In the genomic region with DNA sequence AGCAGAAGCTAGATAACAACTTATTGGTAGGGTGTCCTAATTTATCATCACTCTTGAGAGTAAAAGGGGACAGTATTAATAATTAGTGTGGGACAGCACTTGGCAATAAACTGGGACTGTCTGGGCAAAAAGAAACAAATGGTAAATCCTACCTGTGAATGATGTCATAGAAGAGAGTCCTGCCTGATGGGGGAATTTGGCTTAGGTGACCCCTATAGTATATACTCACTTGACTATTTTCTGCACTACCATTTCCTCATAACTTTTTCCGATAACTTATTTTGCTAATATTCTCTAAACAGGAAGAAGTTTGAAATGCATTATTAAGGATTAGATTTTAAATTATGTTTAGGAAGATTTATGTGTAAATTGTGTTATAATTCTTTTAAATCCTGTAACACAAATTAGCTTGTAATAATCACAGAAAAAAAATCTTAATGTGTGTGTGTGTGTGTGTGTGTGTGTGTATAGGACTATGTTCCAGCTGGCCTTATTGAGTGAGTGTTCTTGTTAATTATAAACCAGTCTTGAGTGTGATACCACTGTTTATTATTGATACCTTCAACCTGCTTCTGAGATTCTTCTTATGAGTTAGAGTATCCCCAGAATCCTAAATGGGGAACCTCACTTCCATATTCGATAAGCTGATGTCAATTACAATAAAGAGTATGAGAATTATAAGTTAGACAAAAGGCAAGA, we compare ENCODE assay signal across 24 cellular contexts.
DNase-seq lines count a peak whose midpoint lies in the region; ATAC-seq, FAIRE-seq and TF ChIP-seq lines count a peak whose summit lies in the region.
"Had no signal": no experiment of that assay in that cellular context is flagged by ENCODE, and none has a peak within 500 bp of the region (broad histone marks: within the 10 kb centered on the region; RNA-seq: fewer than 3 reads in every experiment).

No MANE protein-coding gene starts in this region.

- H3K36me3 ChIP-seq in K562 (ENCODE audit: control insufficient read depth, insufficient read depth, low read length), result no peaks in the 10 kb centered on the region
- H3K36me3 ChIP-seq in pancreas, result no peaks in the 10 kb centered on the region
- H3K36me3 ChIP-seq in heart right ventricle, result no peaks in the 10 kb centered on the region

- H3K27ac ChIP-seq in K562 (ENCODE audit: extremely low read depth, low read depth, low read length) (no peak overlapping the region), pancreas (peak overlapping the region; percentile 20 to 74 (median 57)), heart right ventricle (no peak overlapping the region)
- H3K27ac ChIP-seq: GM23248, RWPE1 had no signal

- TF ChIP-seq POLR2A in K562 (conservative IDR thresholded peaks at IDR 0.05), result no peak

- H3K4me3 ChIP-seq in K562 (no peak overlapping the region), pancreas (no peak overlapping the region), heart right ventricle (no peak overlapping the region)
- H3K4me3 ChIP-seq: GM23248 had no signal

- no peak for TF ChIP-seq CTCF in K562 (IDR thresholded peaks at IDR 0.05 in 2 of 3, conservative IDR thresholded peaks at IDR 0.05 in 1 of 3; ENCODE audit: insufficient read depth in 2 of 3, low read depth in 1 of 3, low read length in 3 of 3)
- TF ChIP-seq CTCF in pancreas (IDR thresholded peaks at IDR 0.05), result no peak
- TF ChIP-seq CTCF in heart right ventricle (IDR thresholded peaks at IDR 0.05), result no peak

- intact Hi-C loops in K562 (cut with micrococcal nuclease), result no loop called here
- intact Hi-C loops in pancreas (cut with DNase I), result no loop called here
- intact Hi-C loops in heart right ventricle (cut with DNase I), result no loop called here

- TF ChIP-seq RAD21 in K562 (CRISPR knock-in tag; conservative IDR thresholded peaks at IDR 0.05 in 1 of 2, IDR thresholded peaks at IDR 0.05 in 1 of 2), result no peak

- FAIRE-seq in K562 (lab: Jason Lieb, UNC), result peak; percentile 60
- FAIRE-seq in pancreas (lab: Jason Lieb, UNC), result no peak
- FAIRE-seq: GM18507 had no signal

- CTCF ChIA-PET in K562 (lab: Yijun Ruan, JAX; ENCODE audit: low intra/inter-chr PET ratio), result no interaction called here

- no peak overlapping the region for H3K9ac ChIP-seq in K562 (ENCODE audit: insufficient read depth in 1 of 2, low read depth in 2 of 2, low read length in 2 of 2)
- H3K9ac ChIP-seq: GM23248 had no signal

- no peak overlapping the region for H2AFZ ChIP-seq in K562 (ENCODE audit: low read depth, low read length)
- H2AFZ ChIP-seq: GM23248 had no signal

- H3K4me1 ChIP-seq in K562 (replicated peaks in 1 of 2; ENCODE audit: control insufficient read depth in 2 of 2, insufficient read depth in 2 of 2, low read length in 2 of 2) (no peaks in the 10 kb centered on the region), pancreas (peaks cover 11 to 32% (median 18%) of the 10 kb centered on the region in 3 donors), heart right ventricle (no peaks in the 10 kb centered on the region)

- H3K27me3 ChIP-seq in K562 (ENCODE audit: control insufficient read depth in 2 of 2, insufficient read depth in 2 of 2, low read length in 2 of 2) (no peaks in the 10 kb centered on the region), pancreas (no peaks in the 10 kb centered on the region), heart right ventricle (no peaks in the 10 kb centered on the region)

- no peak for TF ChIP-seq EP300 in K562 (IDR thresholded peaks at IDR 0.05; ENCODE audit: low read length)

- in situ Hi-C loops in K562 (cut with MboI), result no loop called here

- 8% methylated on average over 2 of the region's 2 CpGs for WGBS in K562 (ENCODE audit: insufficient coverage, low coverage, missing lambda C conversion rate)
- 11 to 17% methylated on average over 2 of the region's 2 CpGs for WGBS in pancreas, 2 donors
- WGBS in heart right ventricle, 2 donors, result 48 to 49% methylated on average over 2 of the region's 2 CpGs

- H4K20me1 ChIP-seq in K562 (replicated peaks; ENCODE audit: control insufficient read depth, insufficient read depth, low read length), result no peaks in the 10 kb centered on the region

- H3K9me1 ChIP-seq in K562 (ENCODE audit: control insufficient read depth, insufficient read depth, low read length), result no peaks in the 10 kb centered on the region

- no peaks in the 10 kb centered on the region for H3K79me2 ChIP-seq in K562 (ENCODE audit: control insufficient read depth, insufficient read depth, low read length)

- POLR2A ChIA-PET in K562 (lab: Yijun Ruan, JAX), result interaction anchor here (0.7 kb wide), 1 partner anchor 306 kb away, joined by 4 read pairs; no protein-coding TSS in a partner anchor

- H3K4me2 ChIP-seq in K562 (ENCODE audit: insufficient read depth, low read length), result no peak overlapping the region

- ATAC-seq in K562 (no peak), pancreas (peak; percentile 86 to 90 (median 89)), heart right ventricle (no peak), GM21447 (IDR thresholded peaks at IDR 0.05; ENCODE audit: unreplicated experiment) (no peak)
- ATAC-seq: PC-3 had no signal

- DNase-seq in HT-29 (ENCODE audit: low spot score) (peak; percentile 23), K562 (ENCODE audit: extremely low read depth in 1 of 4, low spot score in 3 of 4) (no peak), pancreas (no peak), iPS-NIHi11 (ENCODE audit: low spot score) (no peak), NCI-H1417 (lab: John Stamatoyannopoulos, UW) (no peak), heart right ventricle (no peak)
- DNase-seq: C1 segment of cervical spinal cord; CD4-positive, alpha-beta memory T cell; COR-L47; DMS79 treated with DMSO at 0.1 percent for 48 hours; GM23248; H7; KBM-7; NCI-H1105 treated with DMSO at 0.1 percent for 48 hours; NCI-H2029; NCI-H446 treated with DMSO at 0.1 percent for 48 hours; NCI-H526; NCI-H82; NK-92 treated with Interleukin-12 subunit alpha and Interleukin-12 subunit beta, amount 100 ng/mL, for 24 hours; PC-3; SHP77 had no signal

- BruUV-seq in K562 (replicated peaks; lab: Mats Ljungman, UMichigan), result no TSS peak

- no peaks in the 10 kb centered on the region for H3K9me3 ChIP-seq in K562 (replicated peaks; ENCODE audit: control insufficient read depth, insufficient read depth, low read depth, low read length)
- H3K9me3 ChIP-seq in pancreas, result no peaks in the 10 kb centered on the region
- no peaks in the 10 kb centered on the region for H3K9me3 ChIP-seq in heart right ventricle

TF ChIP-seq in K562, 482 proteins besides CTCF, POLR2A, EP300 and RAD21:
- TF ChIP-seq ELF2 (CRISPR knock-in tag; IDR thresholded peaks at IDR 0.05) (no peak), ZBTB7A (IDR thresholded peaks at IDR 0.05; ENCODE audit: borderline replicate concordance, control insufficient read depth, low read depth, low read length) (no peak), ZNF143 (CRISPR knock-in tag; IDR thresholded peaks at IDR 0.05) (no peak), NRF1 (conservative IDR thresholded peaks at IDR 0.05 in 1 of 2, IDR thresholded peaks at IDR 0.05 in 1 of 2) (no peak), SMAD2 (IDR thresholded peaks at IDR 0.05; ENCODE audit: low read depth, low read length) (no peak), MCM2 (IDR thresholded peaks at IDR 0.05; ENCODE audit: low read depth) (no peak), TAF1 (IDR thresholded peaks at IDR 0.05; ENCODE audit: control insufficient read depth, extremely low read depth, insufficient read depth, low read length, severe bottlenecking) (no peak), BCOR (IDR thresholded peaks at IDR 0.05) (no peak), KAT8 (IDR thresholded peaks at IDR 0.05; ENCODE audit: low read depth) (no peak), MYC (IDR thresholded peaks at IDR 0.05; ENCODE audit: low read depth, low read length) (no peak), MYC (CRISPR knock-in tag; IDR thresholded peaks at IDR 0.05; ENCODE audit: borderline replicate concordance, low read depth) (no peak), ESRRB (CRISPR knock-in tag; IDR thresholded peaks at IDR 0.05; ENCODE audit: borderline replicate concordance) (no peak), KDM4B (IDR thresholded peaks at IDR 0.05; ENCODE audit: borderline replicate concordance in 2 of 2, low read depth in 1 of 2) (no peak), ZNF354B (CRISPR knock-in tag; IDR thresholded peaks at IDR 0.05) (no peak), TSC22D4 (tag; IDR thresholded peaks at IDR 0.05) (no peak)
- TF ChIP-seq, protein P1, sequence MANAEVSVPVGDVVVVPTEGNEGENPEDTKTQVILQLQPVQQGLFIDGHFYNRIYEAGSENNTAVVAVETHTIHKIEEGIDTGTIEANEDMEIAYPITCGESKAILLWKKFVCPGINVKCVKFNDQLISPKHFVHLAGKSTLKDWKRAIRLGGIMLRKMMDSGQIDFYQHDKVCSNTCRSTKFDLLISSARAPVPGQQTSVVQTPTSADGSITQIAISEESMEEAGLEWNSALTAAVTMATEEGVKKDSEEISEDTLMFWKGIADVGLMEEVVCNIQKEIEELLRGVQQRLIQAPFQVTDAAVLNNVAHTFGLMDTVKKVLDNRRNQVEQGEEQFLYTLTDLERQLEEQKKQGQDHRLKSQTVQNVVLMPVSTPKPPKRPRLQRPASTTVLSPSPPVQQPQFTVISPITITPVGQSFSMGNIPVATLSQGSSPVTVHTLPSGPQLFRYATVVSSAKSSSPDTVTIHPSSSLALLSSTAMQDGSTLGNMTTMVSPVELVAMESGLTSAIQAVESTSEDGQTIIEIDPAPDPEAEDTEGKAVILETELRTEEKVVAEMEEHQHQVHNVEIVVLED (CRISPR knock-in tag; IDR thresholded peaks at IDR 0.05), result no peak
- TF ChIP-seq, protein P2, sequence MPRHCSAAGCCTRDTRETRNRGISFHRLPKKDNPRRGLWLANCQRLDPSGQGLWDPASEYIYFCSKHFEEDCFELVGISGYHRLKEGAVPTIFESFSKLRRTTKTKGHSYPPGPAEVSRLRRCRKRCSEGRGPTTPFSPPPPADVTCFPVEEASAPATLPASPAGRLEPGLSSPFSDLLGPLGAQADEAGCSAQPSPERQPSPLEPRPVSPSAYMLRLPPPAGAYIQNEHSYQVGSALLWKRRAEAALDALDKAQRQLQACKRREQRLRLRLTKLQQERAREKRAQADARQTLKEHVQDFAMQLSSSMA (CRISPR knock-in tag; IDR thresholded peaks at IDR 0.05), result no peak
TF ChIP-seq in K562: peak in this region for 0.

Comparison
In these comparisons a context has a peak if more than half of its experiments do, and no peak if none do; other contexts are left out.
1. ATAC-seq: peak in pancreas (4 of 4); none in K562 (single experiment), heart right ventricle (0 of 8) and GM21447 (single experiment).
2. H3K27ac ChIP-seq: peak in pancreas (4 of 4); none in K562 (single experiment) and heart right ventricle (0 of 10).